9 cellular contexts compared by ENCODE assay signal in genomic region chr11:123505546-123506299, GRCh38.
A peak's percentile ranks its signal among the peaks of the same experiment; 100 is the strongest.
DNase-seq lines count a peak whose midpoint lies in the region; ATAC-seq lines count a peak whose summit lies in the region.
"Had no signal": no experiment of that assay in that cellular context is flagged by ENCODE, and none has a peak within 500 bp of the region (broad histone marks: within the 10 kb centered on the region; RNA-seq: fewer than 3 reads in every experiment).

No MANE protein-coding gene starts in this region.

- DNase-seq in islet precursor cell (peak; percentile 81), KG1 (lab: John Stamatoyannopoulos, UW) (no peak), HUDEP-2 (lab: John Stamatoyannopoulos, UW; ENCODE audit: unreplicated experiment in 76 of 76) (no peak)
- DNase-seq in activated CD4-positive, alpha-beta T cell treated with anti-CD3 and anti-CD28 coated beads for 48 hours, result no peak
- DNase-seq: NCI-H345 had no signal

- ATAC-seq in GM18499 (IDR thresholded peaks at IDR 0.05; ENCODE audit: insufficient read depth, unreplicated experiment), result peak; percentile 45
- peak; percentile 66 for ATAC-seq in GM21515 (IDR thresholded peaks at IDR 0.05; ENCODE audit: unreplicated experiment)
- ATAC-seq in HG03457 (IDR thresholded peaks at IDR 0.05; ENCODE audit: unreplicated experiment), result peak; percentile 58
- ATAC-seq in HG03521 (IDR thresholded peaks at IDR 0.05; ENCODE audit: unreplicated experiment), result no peak
